24 cellular contexts compared by ENCODE assay signal in the genomic region with DNA sequence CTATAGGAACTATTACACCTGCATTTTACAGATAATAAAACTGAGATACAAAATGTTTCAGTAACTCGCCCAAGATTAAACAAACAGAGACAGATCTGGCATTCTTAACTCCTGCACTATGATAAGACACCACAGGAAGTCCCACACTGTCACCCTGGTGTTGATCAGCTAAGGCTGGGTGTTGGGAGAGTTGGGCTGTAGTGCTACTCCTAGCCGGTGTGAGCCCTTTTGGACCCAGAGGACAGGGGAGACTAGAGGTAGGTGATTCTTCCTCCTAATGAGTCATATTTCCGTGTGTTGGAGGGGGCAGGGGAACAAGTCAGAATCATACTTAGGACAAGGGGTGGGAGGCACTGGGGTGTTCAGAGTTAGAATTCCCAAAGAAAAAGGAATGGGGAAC.
"Had no signal": no experiment of that assay in that cellular context is flagged by ENCODE, and none has a peak within 500 bp of the region (broad histone marks: within the 10 kb centered on the region; RNA-seq: fewer than 3 reads in every experiment).

No MANE protein-coding gene starts in this region.

- H3K9me3 ChIP-seq: esophagus squamous epithelium, gastroesophageal sphincter, neutrophil, ovary, psoas muscle, right atrium auricular region, thoracic aorta had no signal

- H3K27me3 Mint-ChIP-seq: activated CD4-positive, alpha-beta T cell treated with anti-CD3 and anti-CD28 coated beads, Interleukin-2, amount 10 ng/mL, durations not matched to agents 7 days and 5 days; activated naive CD8-positive, alpha-beta T cell treated with anti-CD3 and anti-CD28 coated beads, Interleukin-2, amount 50 U/mL, for 24 hours; T-helper 17 cell had no signal

- H3K4me3 ChIP-seq: esophagus squamous epithelium, gastroesophageal sphincter, ovary, psoas muscle, right atrium auricular region, thoracic aorta had no signal

- H3K4me1 ChIP-seq: gastroesophageal sphincter, psoas muscle, right atrium auricular region had no signal

- H3K4me1 Mint-ChIP-seq: activated CD4-positive, alpha-beta T cell treated with anti-CD3 and anti-CD28 coated beads, Interleukin-2, amount 10 ng/mL, durations not matched to agents 7 days and 5 days; activated naive CD8-positive, alpha-beta T cell treated with anti-CD3 and anti-CD28 coated beads, Interleukin-2, amount 50 U/mL, for 24 hours; natural killer cell; T-helper 17 cell had no signal

- DNase-seq: activated CD4-positive, alpha-beta T cell treated with anti-CD3 and anti-CD28 coated beads, Interleukin-2, amount 10 ng/mL, durations not matched to agents 7 days and 5 days; activated CD4-positive, CD25-positive, alpha-beta regulatory T cell treated with anti-CD3 and anti-CD28 coated beads, Interleukin-2, amount 50 U/mL, for 72 hours; activated CD8-positive, alpha-beta T cell treated with anti-CD3 and anti-CD28 coated beads, Interleukin-2, amount 10 ng/mL, durations not matched to agents 7 days and 5 days; activated gamma-delta T cell; activated naive CD4-positive, alpha-beta T cell treated with anti-CD3 and anti-CD28 coated beads, Interleukin-2, amount 50 U/mL, for 16 hours; activated naive CD8-positive, alpha-beta T cell treated with anti-CD3 and anti-CD28 coated beads, Interleukin-2, amount 50 U/mL, for 24 hours; central memory CD4-positive, alpha-beta T cell; dermis blood vessel endothelial cell; effector CD8-positive, alpha-beta T cell; esophagus squamous epithelium; head of caudate nucleus; midbrain; natural killer cell; ovary; psoas muscle; stimulated activated CD4-positive, alpha-beta T cell treated with anti-CD3 and anti-CD28 coated beads, Interleukin-4, amount 100 ng/mL, for 24 hours; stimulated activated naive CD4-positive, alpha-beta T cell treated with Interleukin-2 at 50 U/mL for 16 hours; T-helper 17 cell; WERI-Rb-1 had no signal

- H3K36me3 ChIP-seq: esophagus squamous epithelium, gastroesophageal sphincter, neutrophil, ovary, right atrium auricular region, thoracic aorta, WERI-Rb-1 had no signal

- H3K27me3 ChIP-seq: esophagus squamous epithelium, gastroesophageal sphincter, neutrophil, ovary, right atrium auricular region had no signal

- H3K4me3 Mint-ChIP-seq: activated CD4-positive, alpha-beta T cell treated with anti-CD3 and anti-CD28 coated beads, Interleukin-2, amount 10 ng/mL, durations not matched to agents 7 days and 5 days; activated CD8-positive, alpha-beta T cell treated with anti-CD3 and anti-CD28 coated beads, Interleukin-2, amount 10 ng/mL, durations not matched to agents 7 days and 5 days; activated naive CD8-positive, alpha-beta T cell treated with anti-CD3 and anti-CD28 coated beads, Interleukin-2, amount 50 U/mL, for 24 hours; activated T-helper 1 cell treated with anti-CD3 and anti-CD28 coated beads, Interleukin-12 subunit alpha, Interleukin-12 subunit beta, Interleukin-2, Interleukin-4 antibody, amounts not matched to agents 30 ng/mL and 10 ng/mL and 1 ng/mL, durations not matched to agents 14 hours and 24 hours and 36 hours; natural killer cell; T-helper 17 cell had no signal

- ATAC-seq: activated CD8-positive, alpha-beta T cell treated with anti-CD3 and anti-CD28 coated beads, Interleukin-2, amount 10 ng/mL, durations not matched to agents 7 days and 5 days; activated naive CD8-positive, alpha-beta T cell treated with anti-CD3 and anti-CD28 coated beads, Interleukin-2, amount 50 U/mL, for 24 hours; gastroesophageal sphincter; natural killer cell; psoas muscle; T-helper 17 cell had no signal

- H3K27ac ChIP-seq: gastroesophageal sphincter, neutrophil, ovary, psoas muscle, right atrium auricular region, thoracic aorta, WERI-Rb-1 had no signal

- H3K9me3 Mint-ChIP-seq: activated CD4-positive, alpha-beta T cell treated with anti-CD3 and anti-CD28 coated beads, Interleukin-2, amount 10 ng/mL, durations not matched to agents 7 days and 5 days; activated naive CD8-positive, alpha-beta T cell treated with anti-CD3 and anti-CD28 coated beads, Interleukin-2, amount 50 U/mL, for 24 hours had no signal

- H3K27ac Mint-ChIP-seq: activated CD4-positive, alpha-beta T cell treated with anti-CD3 and anti-CD28 coated beads, Interleukin-2, amount 10 ng/mL, durations not matched to agents 7 days and 5 days; activated CD8-positive, alpha-beta T cell treated with anti-CD3 and anti-CD28 coated beads, Interleukin-2, amount 10 ng/mL, durations not matched to agents 7 days and 5 days; activated naive CD8-positive, alpha-beta T cell treated with anti-CD3 and anti-CD28 coated beads, Interleukin-2, amount 50 U/mL, for 24 hours; activated T-helper 1 cell treated with anti-CD3 and anti-CD28 coated beads, Interleukin-12 subunit alpha, Interleukin-12 subunit beta, Interleukin-2, Interleukin-4 antibody, amounts not matched to agents 30 ng/mL and 10 ng/mL and 1 ng/mL, durations not matched to agents 14 hours and 24 hours and 36 hours; natural killer cell; T-helper 17 cell had no signal
